ENCODE assay signal across 1 cellular context in the genomic region with DNA sequence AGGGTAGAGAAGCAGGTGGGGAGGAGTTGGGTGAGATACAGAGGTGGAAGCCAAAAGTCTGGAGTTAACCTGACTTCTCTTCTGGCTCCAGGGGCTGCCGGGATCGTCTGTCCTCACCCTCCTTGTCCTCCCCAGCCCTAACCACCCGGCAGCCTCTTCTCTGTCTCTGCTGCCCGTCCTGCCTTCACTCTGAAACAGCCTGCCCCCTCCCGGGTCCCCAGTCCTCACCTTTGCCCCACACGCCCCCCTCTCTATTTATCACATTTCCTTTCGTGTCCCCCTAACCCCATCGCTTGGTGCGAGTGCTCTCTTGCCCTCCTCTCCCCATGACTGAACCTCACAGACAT.
TF ChIP-seq lines count a peak whose summit lies in the region.

No MANE protein-coding gene starts in this region.

TF ChIP-seq in HepG2, 621 proteins besides CTCF, POLR2A, EP300 and RAD21:
- TF ChIP-seq ZNF773 (CRISPR knock-in tag; IDR thresholded peaks at IDR 0.05; ENCODE audit: borderline replicate concordance) (no peak), HHEX (CRISPR knock-in tag; IDR thresholded peaks at IDR 0.05) (no peak), ZNF780A (CRISPR knock-in tag; IDR thresholded peaks at IDR 0.05) (0 out of 2 replicates have a peak, but pooled peaks have one; percentile 6), CBX2 (IDR thresholded peaks at IDR 0.05; ENCODE audit: low read depth, low read length) (no peak), CBX2 (CRISPR knock-in tag; IDR thresholded peaks at IDR 0.05; ENCODE audit: low read depth) (0 out of 2 replicates have a peak, but pooled peaks have one; percentile 43), GABPB1 (CRISPR knock-in tag; IDR thresholded peaks at IDR 0.05) (peak; percentile 2; the same call in 1 of the 2 replicates), TEAD3 (CRISPR knock-in tag; optimal IDR thresholded peaks at IDR 0.05; ENCODE audit: borderline replicate concordance) (peak; percentile 16), NRL (CRISPR knock-in tag; IDR thresholded peaks at IDR 0.05; ENCODE audit: borderline replicate concordance) (0 out of 2 replicates have a peak, but pooled peaks have one; percentile 54), PHF8 (CRISPR knock-in tag; IDR thresholded peaks at IDR 0.05) (0 out of 2 replicates have a peak, but pooled peaks have one; percentile 2)
